15 cellular contexts compared by ENCODE assay signal in genomic region chr2:36399050-36399449, GRCh38.
"Had no signal": no experiment of that assay in that cellular context is flagged by ENCODE, and none has a peak within 500 bp of the region (broad histone marks: within the 10 kb centered on the region; RNA-seq: fewer than 3 reads in every experiment).

No MANE protein-coding gene starts in this region.

- H3K9me3 ChIP-seq: ovary, stomach, vagina had no signal

- H3K9me3 Mint-ChIP-seq: brain; central memory CD8-positive, alpha-beta T cell; neural crest cell; T-helper 1 cell treated with Interleukin-12 subunit alpha and Interleukin-12 subunit beta and Interleukin-4 antibody, amounts not matched to agents 30 μg/mL and 1 μg/mL, for 36 hours had no signal

- H3K27ac ChIP-seq: ovary, stomach, vagina had no signal

- H3K4me1 Mint-ChIP-seq: central memory CD8-positive, alpha-beta T cell; neural crest cell had no signal

- H3K27ac Mint-ChIP-seq: brain; T-helper 1 cell treated with Interleukin-12 subunit alpha and Interleukin-12 subunit beta and Interleukin-4 antibody, amounts not matched to agents 30 μg/mL and 1 μg/mL, for 36 hours had no signal

- H3K4me3 ChIP-seq: ovary, stomach, vagina had no signal

- DNase-seq: activated CD4-positive, CD25-positive, alpha-beta regulatory T cell; activated naive CD4-positive, alpha-beta T cell treated with anti-CD3 and anti-CD28 coated beads, Interleukin-2, amount 50 U/mL, for 16 hours; amniotic stem cell; cortex of kidney; effector CD8-positive, alpha-beta T cell; glutamatergic neuron; kidney; left ventricle myocardium superior; ovary; stomach had no signal

- H3K4me3 Mint-ChIP-seq: brain; central memory CD8-positive, alpha-beta T cell; neural crest cell; T-helper 1 cell treated with Interleukin-12 subunit alpha and Interleukin-12 subunit beta and Interleukin-4 antibody, amounts not matched to agents 30 μg/mL and 1 μg/mL, for 36 hours had no signal

- H3K36me3 ChIP-seq: ovary, stomach, vagina had no signal

- H3K27me3 ChIP-seq: ovary, stomach, vagina had no signal

- H3K27me3 Mint-ChIP-seq: brain; central memory CD8-positive, alpha-beta T cell had no signal
